ENCODE assay signal across 12 cellular contexts in genomic region chr5:127856310-127856709, GRCh38.
DNase-seq lines count a peak whose midpoint lies in the region; ATAC-seq and TF ChIP-seq lines count a peak whose summit lies in the region.
"Had no signal": no experiment of that assay in that cellular context is flagged by ENCODE, and none has a peak within 500 bp of the region (broad histone marks: within the 10 kb centered on the region; RNA-seq: fewer than 3 reads in every experiment).

No MANE protein-coding gene starts in this region.

- no peaks in the 10 kb centered on the region for H3K9me3 Mint-ChIP-seq in HFFc6
- H3K9me3 Mint-ChIP-seq in stimulated activated naive CD8-positive, alpha-beta T cell treated with anti-CD3 and anti-CD28 coated beads, Interleukin-15, amount 100 ng/mL, for 72 hours, result no peaks in the 10 kb centered on the region

- no peaks in the 10 kb centered on the region for H3K4me1 ChIP-seq in BE2C

- H3K36me3 Mint-ChIP-seq in HFFc6 (ENCODE audit: low read depth), result no peaks in the 10 kb centered on the region

- no peaks in the 10 kb centered on the region for H3K36me3 ChIP-seq in BE2C

- H3K27me3 Mint-ChIP-seq in HFFc6 (ENCODE audit: insufficient read depth), result peaks cover 5% of the 10 kb centered on the region; the same call in 1 of the 2 replicates
- no peaks in the 10 kb centered on the region for H3K27me3 Mint-ChIP-seq in stimulated activated naive CD8-positive, alpha-beta T cell treated with anti-CD3 and anti-CD28 coated beads, Interleukin-15, amount 100 ng/mL, for 72 hours
- H3K27me3 Mint-ChIP-seq: progenitor cell of endocrine pancreas had no signal

- TF ChIP-seq CTCF in BE2C (IDR thresholded peaks at IDR 0.05; ENCODE audit: low read depth, low read length) (no peak), HFFc6 (IDR thresholded peaks at IDR 0.05) (no peak)

- no peaks in the 10 kb centered on the region for H3K4me1 Mint-ChIP-seq in HFFc6 (ENCODE audit: low read depth)
- H3K4me1 Mint-ChIP-seq in stimulated activated naive CD8-positive, alpha-beta T cell treated with anti-CD3 and anti-CD28 coated beads, Interleukin-15, amount 100 ng/mL, for 72 hours, result no peaks in the 10 kb centered on the region

- no peaks in the 10 kb centered on the region for H3K9me3 ChIP-seq in BE2C

- no peaks in the 10 kb centered on the region; the same call in none of the 2 replicates for H3K27me3 ChIP-seq in BE2C

- no peak overlapping the region for H3K27ac Mint-ChIP-seq in HFFc6
- peak overlapping the region in 1 of 2 donors; percentile 33 for H3K27ac Mint-ChIP-seq in stimulated activated naive CD8-positive, alpha-beta T cell treated with anti-CD3 and anti-CD28 coated beads, Interleukin-15, amount 100 ng/mL, for 72 hours
- H3K27ac Mint-ChIP-seq: progenitor cell of endocrine pancreas had no signal

- DNase-seq in amniotic epithelial cell (ENCODE audit: low read depth) (peak; percentile 95), BE2C (no peak), HFFc6 (no peak), middle frontal gyrus (ENCODE audit: extremely low spot score, low spot score) (no peak)
- DNase-seq in stimulated activated naive CD8-positive, alpha-beta T cell treated with anti-CD3 and anti-CD28 coated beads, Interleukin-15, amount 100 ng/mL, for 72 hours, result no peak
- DNase-seq: effector CD4-positive, alpha-beta T cell; stimulated activated CD4-positive, alpha-beta T cell treated with anti-CD3 and anti-CD28 coated beads, Interleukin-4, amount 100 ng/mL, for 1 hour had no signal

- H3K4me3 Mint-ChIP-seq in HFFc6, result no peak overlapping the region
- no peak overlapping the region for H3K4me3 Mint-ChIP-seq in stimulated activated naive CD8-positive, alpha-beta T cell treated with anti-CD3 and anti-CD28 coated beads, Interleukin-15, amount 100 ng/mL, for 72 hours

- no peak overlapping the region for H3K4me3 ChIP-seq in BE2C (ENCODE audit: low read depth, low read length)
- H3K4me3 ChIP-seq: lung had no signal

- ATAC-seq in GM18499 (IDR thresholded peaks at IDR 0.05; ENCODE audit: insufficient read depth, unreplicated experiment), result peak; percentile 85
- peak; percentile 89 for ATAC-seq in GM19468 (IDR thresholded peaks at IDR 0.05; ENCODE audit: extremely low read depth, unreplicated experiment)
- ATAC-seq in HG03103 (IDR thresholded peaks at IDR 0.05; ENCODE audit: low read depth, unreplicated experiment), result peak; percentile 62
- no peak for ATAC-seq in stimulated activated naive CD8-positive, alpha-beta T cell treated with anti-CD3 and anti-CD28 coated beads, Interleukin-15, amount 100 ng/mL, for 72 hours
